ENCODE assay signal across 20 cellular contexts in genomic region chrX:13115457-13115856, GRCh38.
"Had no signal": no experiment of that assay in that cellular context is flagged by ENCODE, and none has a peak within 500 bp of the region (broad histone marks: within the 10 kb centered on the region; RNA-seq: fewer than 3 reads in every experiment).

No MANE protein-coding gene starts in this region.

- H3K27ac ChIP-seq: ovary had no signal

- H3K4me3 ChIP-seq: ovary, transverse colon had no signal

- H3K36me3 ChIP-seq: ovary, transverse colon had no signal

- ATAC-seq: activated CD8-positive, alpha-beta memory T cell treated with anti-CD3 and anti-CD28 coated beads, Interleukin-2, amount 10 ng/mL, durations not matched to agents 7 days and 5 days; esophagus mucosa; left lobe of liver; naive thymus-derived CD4-positive, alpha-beta T cell; stimulated activated naive B cell treated with anti-CD40 and anti-IgM and Interleukin-4, amounts not matched to agents 10 μg/mL and 1 μg/mL and 100 μg/mL, for 72 hours had no signal

- FAIRE-seq: islet of Langerhans had no signal

- DNase-seq: activated CD4-positive, alpha-beta memory T cell treated with anti-CD3 and anti-CD28 coated beads, Interleukin-2, amount 10 ng/mL, durations not matched to agents 7 days and 5 days; activated CD4-positive, alpha-beta T cell treated with anti-CD3 and anti-CD28 coated beads for 48 hours; activated CD4-positive, CD25-positive, alpha-beta regulatory T cell; activated CD8-positive, alpha-beta memory T cell treated with anti-CD3 and anti-CD28 coated beads, Interleukin-2, amount 10 ng/mL, durations not matched to agents 7 days and 5 days; activated naive CD4-positive, alpha-beta T cell treated with Interleukin-2 at 50 U/mL for 16 hours; activated naive CD8-positive, alpha-beta T cell treated with anti-CD3 and anti-CD28 coated beads, Interleukin-2, amount 10 ng/mL, durations not matched to agents 7 days and 5 days; activated T-cell treated with anti-CD3 and anti-CD28 coated beads, Interleukin-2, amount 50 U/mL, for 24 hours; amygdala; effector CD4-positive, alpha-beta T cell; hippocampal formation; mesenchymal stem cell; naive thymus-derived CD4-positive, alpha-beta T cell; ovary; stimulated activated naive B cell treated with anti-CD40 and anti-IgM and Interleukin-4, amounts not matched to agents 10 μg/mL and 1 μg/mL and 100 μg/mL, for 72 hours; T-helper 1 cell; T-helper 9 cell; transverse colon had no signal

- H3K27me3 ChIP-seq: ovary, transverse colon had no signal

- H3K9me3 ChIP-seq: ovary, transverse colon had no signal
